ENCODE assay signal across 1 cellular context in the genomic region with DNA sequence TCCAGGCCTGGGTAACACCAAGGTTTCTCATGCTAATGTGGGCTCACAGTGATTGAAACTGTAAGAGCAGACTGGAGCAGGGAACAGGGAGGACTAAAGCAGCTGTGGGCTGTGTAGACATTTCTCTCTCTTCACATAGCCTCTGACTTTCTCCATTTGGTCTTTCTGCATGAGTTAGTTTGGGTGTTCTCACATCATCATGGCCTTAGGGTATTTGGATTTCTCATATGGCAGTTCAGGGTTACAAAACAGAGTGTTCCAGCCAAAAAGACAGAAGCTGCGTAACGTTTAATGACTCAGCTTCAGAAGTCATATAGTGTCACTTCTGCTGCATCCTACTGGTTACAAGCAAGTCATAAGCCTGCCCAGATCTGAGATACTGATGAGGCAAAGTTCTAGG.
TF ChIP-seq lines count a peak whose summit lies in the region.

No MANE protein-coding gene starts in this region.

TF ChIP-seq in HEK293, 187 proteins besides CTCF, POLR2A, EP300 and RAD21 (continued from another document):
- TF ChIP-seq, protein P1, sequence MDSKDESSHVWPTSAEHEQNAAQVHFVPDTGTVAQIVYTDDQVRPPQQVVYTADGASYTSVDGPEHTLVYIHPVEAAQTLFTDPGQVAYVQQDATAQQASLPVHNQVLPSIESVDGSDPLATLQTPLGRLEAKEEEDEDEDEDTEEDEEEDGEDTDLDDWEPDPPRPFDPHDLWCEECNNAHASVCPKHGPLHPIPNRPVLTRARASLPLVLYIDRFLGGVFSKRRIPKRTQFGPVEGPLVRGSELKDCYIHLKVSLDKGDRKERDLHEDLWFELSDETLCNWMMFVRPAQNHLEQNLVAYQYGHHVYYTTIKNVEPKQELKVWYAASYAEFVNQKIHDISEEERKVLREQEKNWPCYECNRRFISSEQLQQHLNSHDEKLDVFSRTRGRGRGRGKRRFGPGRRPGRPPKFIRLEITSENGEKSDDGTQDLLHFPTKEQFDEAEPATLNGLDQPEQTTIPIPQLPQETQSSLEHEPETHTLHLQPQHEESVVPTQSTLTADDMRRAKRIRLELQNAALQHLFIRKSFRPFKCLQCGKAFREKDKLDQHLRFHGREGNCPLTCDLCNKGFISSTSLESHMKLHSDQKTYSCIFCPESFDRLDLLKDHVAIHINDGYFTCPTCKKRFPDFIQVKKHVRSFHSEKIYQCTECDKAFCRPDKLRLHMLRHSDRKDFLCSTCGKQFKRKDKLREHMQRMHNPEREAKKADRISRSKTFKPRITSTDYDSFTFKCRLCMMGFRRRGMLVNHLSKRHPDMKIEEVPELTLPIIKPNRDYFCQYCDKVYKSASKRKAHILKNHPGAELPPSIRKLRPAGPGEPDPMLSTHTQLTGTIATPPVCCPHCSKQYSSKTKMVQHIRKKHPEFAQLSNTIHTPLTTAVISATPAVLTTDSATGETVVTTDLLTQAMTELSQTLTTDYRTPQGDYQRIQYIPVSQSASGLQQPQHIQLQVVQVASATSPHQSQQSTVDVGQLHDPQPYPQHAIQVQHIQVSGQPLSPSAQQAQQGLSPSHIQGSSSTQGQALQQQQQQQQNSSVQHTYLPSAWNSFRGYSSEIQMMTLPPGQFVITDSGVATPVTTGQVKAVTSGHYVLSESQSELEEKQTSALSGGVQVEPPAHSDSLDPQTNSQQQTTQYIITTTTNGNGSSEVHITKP (tag by site-specific recombination; IDR thresholded peaks at IDR 0.05), result 0 out of 2 replicates have a peak, but pooled peaks have one; percentile 17
- TF ChIP-seq ZSCAN30 (tag by site-specific recombination; IDR thresholded peaks at IDR 0.05), result no peak
- TF ChIP-seq ZNF549 (tag by site-specific recombination; IDR thresholded peaks at IDR 0.05), result no peak
- 0 out of 2 replicates have a peak, but pooled peaks have one; percentile 35 for TF ChIP-seq ZNF660 (tag by site-specific recombination; IDR thresholded peaks at IDR 0.05)
- TF ChIP-seq ZBTB17 (tag by site-specific recombination; IDR thresholded peaks at IDR 0.05), result no peak
- no peak for TF ChIP-seq ZFHX2 (tag by site-specific recombination; conservative IDR thresholded peaks at IDR 0.05)
- peak; percentile 17; the same call in 1 of the 2 replicates for TF ChIP-seq ZNF629 (tag by site-specific recombination; IDR thresholded peaks at IDR 0.05)
- no peak for TF ChIP-seq ZNF311 (tag by site-specific recombination; IDR thresholded peaks at IDR 0.05; ENCODE audit: borderline replicate concordance)
- peak; percentile 62 for TF ChIP-seq OSR2 (tag by site-specific recombination; IDR thresholded peaks at IDR 0.05)
- TF ChIP-seq, protein P2, sequence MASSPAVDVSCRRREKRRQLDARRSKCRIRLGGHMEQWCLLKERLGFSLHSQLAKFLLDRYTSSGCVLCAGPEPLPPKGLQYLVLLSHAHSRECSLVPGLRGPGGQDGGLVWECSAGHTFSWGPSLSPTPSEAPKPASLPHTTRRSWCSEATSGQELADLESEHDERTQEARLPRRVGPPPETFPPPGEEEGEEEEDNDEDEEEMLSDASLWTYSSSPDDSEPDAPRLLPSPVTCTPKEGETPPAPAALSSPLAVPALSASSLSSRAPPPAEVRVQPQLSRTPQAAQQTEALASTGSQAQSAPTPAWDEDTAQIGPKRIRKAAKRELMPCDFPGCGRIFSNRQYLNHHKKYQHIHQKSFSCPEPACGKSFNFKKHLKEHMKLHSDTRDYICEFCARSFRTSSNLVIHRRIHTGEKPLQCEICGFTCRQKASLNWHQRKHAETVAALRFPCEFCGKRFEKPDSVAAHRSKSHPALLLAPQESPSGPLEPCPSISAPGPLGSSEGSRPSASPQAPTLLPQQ (tag by site-specific recombination; IDR thresholded peaks at IDR 0.05), result 0 out of 2 replicates have a peak, but pooled peaks have one; percentile 22
- no peak for TF ChIP-seq KLF7 (tag by site-specific recombination; IDR thresholded peaks at IDR 0.05; ENCODE audit: borderline replicate concordance)
- peak; percentile 63 for TF ChIP-seq FEZF1 (tag by site-specific recombination; IDR thresholded peaks at IDR 0.05)
- TF ChIP-seq ZNF248 (tag by site-specific recombination; IDR thresholded peaks at IDR 0.05), result no peak
- 0 out of 2 replicates have a peak, but pooled peaks have one; percentile 20 for TF ChIP-seq ZEB2 (tag by site-specific recombination; IDR thresholded peaks at IDR 0.05)
- TF ChIP-seq ZNF2 (tag by site-specific recombination; IDR thresholded peaks at IDR 0.05), result no peak
